ENCODE assay signal across 8 cellular contexts in the genomic region with DNA sequence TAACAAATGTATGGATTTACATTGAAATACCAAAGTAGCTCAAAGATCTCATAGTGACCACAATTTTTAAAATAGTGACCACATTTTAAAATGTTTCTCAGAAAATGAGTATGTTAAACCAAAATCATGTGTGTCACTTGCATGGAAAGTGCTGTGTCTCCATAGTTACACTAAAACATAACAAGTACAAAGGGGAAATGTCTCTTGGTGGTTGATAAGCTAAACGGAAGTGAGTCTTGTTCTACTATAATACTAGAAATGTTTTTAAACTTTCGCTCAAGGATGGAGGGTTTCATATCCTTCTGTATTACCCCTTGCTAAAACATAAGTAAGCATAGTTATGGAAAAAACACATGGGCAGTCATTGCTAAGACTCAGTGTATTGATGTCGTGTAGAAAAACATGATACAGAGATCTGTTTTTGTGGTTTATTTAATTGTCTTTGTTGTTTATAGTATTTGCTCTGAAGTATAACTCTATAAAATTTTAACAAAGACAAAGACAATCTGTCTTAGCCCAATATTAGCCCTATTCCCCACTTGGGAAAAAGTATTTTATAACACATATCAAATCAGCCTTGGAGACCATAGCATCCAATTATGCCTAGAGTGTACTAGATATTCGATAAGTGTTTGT. TPM values are rescaled to one million over a fixed set of nuclear protein-coding genes. Genes with fewer than 3 reads are reported as not detected.
DNase-seq lines count a peak whose midpoint lies in the region; ATAC-seq and TF ChIP-seq lines count a peak whose summit lies in the region.

No MANE protein-coding gene starts in this region.

- no peaks in the 10 kb centered on the region for H3K9me3 ChIP-seq in hepatocyte (ENCODE audit: low read depth)

- POLR2A ChIA-PET in activated B cell treated with CpG ODN at 0.5 μM for 24 hours (lab: Charles Lee), result interaction anchor here (0.5 to 11.6 kb wide), 15 partner anchors 8 to 176 kb away, joined by 3 to 201 read pairs (median 3); a partner anchor contains a TSS

- H3K27me3 Mint-ChIP-seq in activated naive CD4-positive, alpha-beta T cell treated with anti-CD3 and anti-CD28 coated beads for 36 hours (ENCODE audit: low read depth), result no peaks in the 10 kb centered on the region
- H3K27me3 Mint-ChIP-seq in activated B cell treated with CpG ODN at 0.5 μM for 24 hours (no peaks in the 10 kb centered on the region), mesothelial cell of epicardium (ENCODE audit: low read depth) (no peaks in the 10 kb centered on the region)

- intact Hi-C loops in activated naive CD4-positive, alpha-beta T cell treated with anti-CD3 and anti-CD28 coated beads for 36 hours (cut with micrococcal nuclease), result loop anchor here (1.0 to 5.0 kb wide), 7 partner anchors 9 to 568 kb away; a partner anchor contains a TSS
- intact Hi-C loops in activated B cell treated with CpG ODN at 0.5 μM for 24 hours (cut with micrococcal nuclease), result loop anchor here (1.0 to 2.0 kb wide), 5 partner anchors 9 to 98 kb away; a partner anchor contains a TSS
- intact Hi-C loops in sciatic nerve (cut with DNase I), result no loop called here

- H3K9me3 Mint-ChIP-seq in activated naive CD4-positive, alpha-beta T cell treated with anti-CD3 and anti-CD28 coated beads for 36 hours, result no peaks in the 10 kb centered on the region
- no peaks in the 10 kb centered on the region for H3K9me3 Mint-ChIP-seq in activated B cell treated with CpG ODN at 0.5 μM for 24 hours
- peaks cover 2% of the 10 kb centered on the region for H3K9me3 Mint-ChIP-seq in mesothelial cell of epicardium

- H2AFZ ChIP-seq in hepatocyte, result no peak overlapping the region

- no peaks in the 10 kb centered on the region for H4K20me1 ChIP-seq in hepatocyte (ENCODE audit: insufficient read depth, poor library complexity, severe bottlenecking)

- ATAC-seq in HG03175 (IDR thresholded peaks at IDR 0.05; ENCODE audit: unreplicated experiment), result peak; percentile 73
- peak; percentile 79 for ATAC-seq in activated B cell treated with CpG ODN at 0.5 μM for 24 hours (ENCODE audit: low read depth)
- peak; percentile 68 for ATAC-seq in sciatic nerve

- no peaks in the 10 kb centered on the region for H3K36me3 Mint-ChIP-seq in activated naive CD4-positive, alpha-beta T cell treated with anti-CD3 and anti-CD28 coated beads for 36 hours (ENCODE audit: low read depth)
- H3K36me3 Mint-ChIP-seq in activated B cell treated with CpG ODN at 0.5 μM for 24 hours (ENCODE audit: low read depth) (no peaks in the 10 kb centered on the region), mesothelial cell of epicardium (no peaks in the 10 kb centered on the region)

- peak overlapping the region; percentile 59 for H3K27ac Mint-ChIP-seq in activated naive CD4-positive, alpha-beta T cell treated with anti-CD3 and anti-CD28 coated beads for 36 hours
- H3K27ac Mint-ChIP-seq in activated B cell treated with CpG ODN at 0.5 μM for 24 hours (peak overlapping the region; percentile 95), mesothelial cell of epicardium (no peak overlapping the region)

- peak overlapping the region; percentile 22 for H3K4me3 Mint-ChIP-seq in activated naive CD4-positive, alpha-beta T cell treated with anti-CD3 and anti-CD28 coated beads for 36 hours
- H3K4me3 Mint-ChIP-seq in activated B cell treated with CpG ODN at 0.5 μM for 24 hours (peak overlapping the region; percentile 57), mesothelial cell of epicardium (no peak overlapping the region)

- TF ChIP-seq CTCF in activated B cell treated with CpG ODN at 0.5 μM for 24 hours (IDR thresholded peaks at IDR 0.05) (no peak), hepatocyte (IDR thresholded peaks at IDR 0.05; ENCODE audit: poor library complexity) (no peak), mesothelial cell of epicardium (IDR thresholded peaks at IDR 0.05; ENCODE audit: unreplicated experiment) (no peak)

- H3K36me3 ChIP-seq in hepatocyte (replicated peaks; ENCODE audit: insufficient read depth, low read depth), result no peaks in the 10 kb centered on the region

- H3K9me2 ChIP-seq in hepatocyte (replicated peaks; ENCODE audit: insufficient read depth), result no peaks in the 10 kb centered on the region

- DNase-seq in activated naive CD4-positive, alpha-beta T cell treated with anti-CD3 and anti-CD28 coated beads for 36 hours, result no peak
- no peak for DNase-seq in activated naive CD4-positive, alpha-beta T cell treated with Interleukin-2 at 50 U/mL for 16 hours
- DNase-seq in activated B cell treated with CpG ODN at 0.5 μM for 24 hours, result no peak
- DNase-seq in sciatic nerve (ENCODE audit: low spot score), result no peak
- no peak for DNase-seq in hepatocyte (ENCODE audit: low spot score)
- no peak for DNase-seq in mesothelial cell of epicardium (ENCODE audit: low spot score in 2 of 2, unreplicated experiment in 2 of 2)
- no peak for DNase-seq in activated CD4-positive, CD25-positive, alpha-beta regulatory T cell (lab: John Stamatoyannopoulos, UW)

- WGBS in hepatocyte (ENCODE audit: low lambda C conversion rate, missing lambda C conversion rate), result 63% methylated on average over 4 of the region's 4 CpGs

- peaks cover 47% of the 10 kb centered on the region for H3K4me1 Mint-ChIP-seq in activated naive CD4-positive, alpha-beta T cell treated with anti-CD3 and anti-CD28 coated beads for 36 hours (ENCODE audit: low read depth)
- H3K4me1 Mint-ChIP-seq in activated B cell treated with CpG ODN at 0.5 μM for 24 hours (peaks cover 76% of the 10 kb centered on the region), mesothelial cell of epicardium (peaks cover 1% of the 10 kb centered on the region)

- H3K27ac ChIP-seq in hepatocyte, result no peak overlapping the region

- no peaks in the 10 kb centered on the region for H3K27me3 ChIP-seq in hepatocyte

- H3K4me3 ChIP-seq in hepatocyte, result no peak overlapping the region

- CTCF ChIA-PET in activated naive CD4-positive, alpha-beta T cell treated with anti-CD3 and anti-CD28 coated beads for 36 hours (lab: Charles Lee), result interaction anchor here (0.6 to 2.6 kb wide), 10 partner anchors 9 to 688 kb away, joined by 3 to 10 read pairs (median 3); a partner anchor contains a TSS
- CTCF ChIA-PET in activated B cell treated with CpG ODN at 0.5 μM for 24 hours (lab: Charles Lee), result interaction anchor here (1.3 kb wide), 1 partner anchor 8 kb away, joined by 6 read pairs; no protein-coding TSS in a partner anchor

- H3K4me1 ChIP-seq in hepatocyte (ENCODE audit: insufficient read depth), result peaks cover 3% of the 10 kb centered on the region

- H3K4me2 ChIP-seq in hepatocyte, result no peak overlapping the region

- H3K79me2 ChIP-seq in hepatocyte, result no peaks in the 10 kb centered on the region

RNA-seq across cellular contexts. Expression of a gene that starts 27.0 kb away (rescaled TPM):
- 10 to 100 TPM; 23.9 to 24.9 TPM for total RNA-seq in activated naive CD4-positive, alpha-beta T cell treated with anti-CD3 and anti-CD28 coated beads for 36 hours
- total RNA-seq in activated B cell treated with CpG ODN at 0.5 μM for 24 hours (135 and 166 TPM in 2 replicates), sciatic nerve (46.5 TPM), hepatocyte (19.7 and 20.7 TPM in 2 replicates), mesothelial cell of epicardium (19.5 to 23.3 TPM (median 21.5 TPM) in 3 replicates)
- polyA plus RNA-seq in hepatocyte, result 3.2 and 3.9 TPM in 2 replicates

RNA-seq across cellular contexts. Expression of a gene that starts 50.2 kb away (rescaled TPM):
- 100 to 1,000 TPM; 151 to 157 TPM for total RNA-seq in activated naive CD4-positive, alpha-beta T cell treated with anti-CD3 and anti-CD28 coated beads for 36 hours
- total RNA-seq in activated B cell treated with CpG ODN at 0.5 μM for 24 hours (98.2 and 104 TPM in 2 replicates), sciatic nerve (154 TPM), hepatocyte (306 and 309 TPM in 2 replicates), mesothelial cell of epicardium (197 to 213 TPM (median 204 TPM) in 3 replicates)
- polyA plus RNA-seq in hepatocyte, result 247 and 248 TPM in 2 replicates
